ENCODE assay signal across 17 cellular contexts in the genomic region with DNA sequence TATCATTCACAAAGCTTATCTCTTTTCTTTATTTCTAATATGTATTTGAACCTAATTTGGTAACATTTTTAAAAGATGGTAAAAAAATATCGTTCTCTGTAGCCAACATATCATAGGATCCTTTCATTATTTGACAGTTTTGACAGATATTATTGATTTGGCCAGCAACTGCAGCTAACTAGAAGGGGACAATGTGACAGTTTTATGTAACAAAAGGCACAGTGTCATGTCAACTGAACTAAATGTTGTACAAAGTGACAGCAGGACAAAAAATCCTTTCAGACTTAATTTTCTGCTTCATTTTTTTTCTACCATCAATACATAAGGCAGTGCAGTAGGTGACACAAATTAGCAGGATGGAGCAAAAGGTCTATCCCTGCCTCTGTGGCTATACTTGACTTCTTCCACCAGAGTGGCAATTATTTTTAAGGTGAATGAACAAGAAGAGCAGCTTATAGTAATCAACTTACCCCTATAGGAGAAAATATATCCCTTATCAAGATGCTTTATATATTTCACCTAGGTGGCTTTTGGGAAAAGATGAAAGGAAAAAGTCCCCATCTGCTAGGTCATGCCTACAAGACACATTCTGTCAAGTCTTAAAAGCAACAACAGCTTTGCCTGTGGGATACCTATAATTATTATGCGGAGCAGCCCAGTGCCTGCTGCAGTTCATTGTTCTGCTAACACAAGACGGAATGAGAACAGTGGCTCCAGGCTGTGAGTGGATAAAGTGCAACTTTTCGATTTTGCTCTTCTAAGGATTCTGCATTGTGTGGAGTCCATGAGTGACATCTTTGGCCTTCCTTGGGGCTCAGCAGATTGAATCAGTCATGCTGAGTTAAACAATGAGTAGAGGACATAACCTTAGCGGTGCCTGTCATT.
DNase-seq lines count a peak whose midpoint lies in the region; ATAC-seq, FAIRE-seq and TF ChIP-seq lines count a peak whose summit lies in the region.
"Had no signal": no experiment of that assay in that cellular context is flagged by ENCODE, and none has a peak within 500 bp of the region (broad histone marks: within the 10 kb centered on the region; RNA-seq: fewer than 3 reads in every experiment).

No MANE protein-coding gene starts in this region.

- no peaks in the 10 kb centered on the region for H3F3A ChIP-seq in GM23338 (replicated peaks; ENCODE audit: low read depth)

- no peaks in the 10 kb centered on the region for H3K27me3 ChIP-seq in GM23338 (ENCODE audit: insufficient read depth)
- no peaks in the 10 kb centered on the region for H3K27me3 ChIP-seq in CD4-positive, alpha-beta memory T cell (ENCODE audit: insufficient read depth, low read length)

- intact Hi-C loops in CD4-positive, alpha-beta memory T cell (cut with micrococcal nuclease), result no loop called here

- no peak for TF ChIP-seq POLR2A in GM12891 (IDR thresholded peaks at IDR 0.05; ENCODE audit: low read depth, low read length)

- ATAC-seq in GM23338, result peak; percentile 99
- ATAC-seq: CD8-positive, alpha-beta T cell; SK-N-SH treated with all-trans-retinoic acid at 6 μM for 48 hours had no signal

- DNase-seq in GM23338 (ENCODE audit: low spot score), result peak; percentile 47
- DNase-seq in NCI-H146 treated with DMSO at 0.1 percent for 48 hours (lab: John Stamatoyannopoulos, UW; ENCODE audit: unreplicated experiment), result peak; percentile 35
- peak; percentile 55 for DNase-seq in ecto neural progenitor cell (ENCODE audit: low spot score)
- peak; percentile 8 for DNase-seq in medulla oblongata (ENCODE audit: extremely low spot score)
- DNase-seq in CD4-positive, alpha-beta memory T cell, result no peak
- DNase-seq in SK-N-DZ (ENCODE audit: low spot score), result no peak
- no peak for DNase-seq in AG08395 (ENCODE audit: low spot score)
- no peak for DNase-seq in GM12891 (ENCODE audit: insufficient read length, low spot score)
- DNase-seq: CD8-positive, alpha-beta T cell; DMS 273 treated with DMSO at 0.1 percent for 48 hours; EL; MV-4-11; NCI-H1694 treated with DMSO at 0.1 percent for 48 hours; NCI-H526 treated with DMSO at 0.1 percent for 48 hours had no signal

- 0 out of 4 replicates have a peak, but pooled peaks of 1 of the 2 experiments have one; percentile 9 for TF ChIP-seq CTCF in GM23338 (conservative IDR thresholded peaks at IDR 0.05; ENCODE audit: low read depth in 2 of 2)

- H3K27ac ChIP-seq in GM23338 (ENCODE audit: low read depth), result no peak overlapping the region
- H3K27ac ChIP-seq in CD4-positive, alpha-beta memory T cell (ENCODE audit: low read depth, low read length), result no peak overlapping the region

- FAIRE-seq in GM12891 (lab: Jason Lieb, UNC), result no peak

- H3K4me2 ChIP-seq in GM23338, result no peak overlapping the region

- H3K4me3 ChIP-seq in GM23338, result no peak overlapping the region
- no peak overlapping the region for H3K4me3 ChIP-seq in CD4-positive, alpha-beta memory T cell (ENCODE audit: low read length in 2 of 2)

- H3K27ac Mint-ChIP-seq in GM23338, result no peak overlapping the region
- no peak overlapping the region for H3K27ac Mint-ChIP-seq in CD4-positive, alpha-beta memory T cell
- H3K27ac Mint-ChIP-seq: B cell; CD8-positive, alpha-beta T cell; IgD-negative memory B cell had no signal

- POLR2A ChIA-PET in CD4-positive, alpha-beta memory T cell (lab: Charles Lee; ENCODE audit: partially characterized antibody), result no interaction called here

- H3K36me3 ChIP-seq in GM23338 (ENCODE audit: insufficient read depth), result no peaks in the 10 kb centered on the region
- H3K36me3 ChIP-seq in CD4-positive, alpha-beta memory T cell (ENCODE audit: insufficient read depth, low read length), result no peaks in the 10 kb centered on the region

- peak overlapping the region; percentile 10; the same call in 1 of the 3 replicates for H3K4me3 Mint-ChIP-seq in GM23338
- no peak overlapping the region for H3K4me3 Mint-ChIP-seq in CD4-positive, alpha-beta memory T cell
- H3K4me3 Mint-ChIP-seq: B cell; CD8-positive, alpha-beta T cell; IgD-negative memory B cell had no signal

- peaks cover 19% of the 10 kb centered on the region; the same call in 2 of the 3 replicates for H3K4me1 Mint-ChIP-seq in GM23338
- no peaks in the 10 kb centered on the region for H3K4me1 Mint-ChIP-seq in CD4-positive, alpha-beta memory T cell
- H3K4me1 Mint-ChIP-seq: B cell, IgD-negative memory B cell had no signal

- H3K9me2 ChIP-seq in GM23338 (ENCODE audit: insufficient read depth), result no peaks in the 10 kb centered on the region

- H3K9me3 Mint-ChIP-seq in GM23338, result peaks cover 6% of the 10 kb centered on the region; the same call in 1 of the 3 replicates
- H3K9me3 Mint-ChIP-seq in CD4-positive, alpha-beta memory T cell, result peaks cover 0 to 13% (median 3%) of the 10 kb centered on the region in 8 donors

- H4K20me1 ChIP-seq in GM23338 (replicated peaks; ENCODE audit: insufficient read depth), result no peaks in the 10 kb centered on the region

- H3K79me2 ChIP-seq in GM23338 (replicated peaks; ENCODE audit: insufficient read depth), result no peaks in the 10 kb centered on the region

- peaks cover 5% of the 10 kb centered on the region; the same call in 1 of the 3 replicates for H3K36me3 Mint-ChIP-seq in GM23338 (ENCODE audit: low read depth)
- H3K36me3 Mint-ChIP-seq in CD4-positive, alpha-beta memory T cell, result no peaks in the 10 kb centered on the region
- H3K36me3 Mint-ChIP-seq: CD8-positive, alpha-beta T cell; IgD-negative memory B cell had no signal

- no peaks in the 10 kb centered on the region for H3K9me3 ChIP-seq in CD4-positive, alpha-beta memory T cell (ENCODE audit: control insufficient read depth in 1 of 2, low read length in 2 of 2)

- CTCF ChIA-PET in CD4-positive, alpha-beta memory T cell (lab: Charles Lee; ENCODE audit: partially characterized antibody), result no interaction called here

- H3K27me3 Mint-ChIP-seq in GM23338 (ENCODE audit: insufficient read depth, low read depth, poor library complexity), result peaks cover 4% of the 10 kb centered on the region
- H3K27me3 Mint-ChIP-seq in CD4-positive, alpha-beta memory T cell, result no peaks in the 10 kb centered on the region
- H3K27me3 Mint-ChIP-seq: B cell, IgD-negative memory B cell had no signal

- peaks cover 5% of the 10 kb centered on the region for H3K4me1 ChIP-seq in GM23338 (ENCODE audit: insufficient read depth)
- H3K4me1 ChIP-seq in CD4-positive, alpha-beta memory T cell (ENCODE audit: insufficient read depth, low read length), result no peaks in the 10 kb centered on the region

- H2AFZ ChIP-seq in GM23338, result no peak overlapping the region

TF ChIP-seq in GM23338, 12 proteins besides CTCF, POLR2A, EP300 and RAD21 (continues in another document):
- no peak for TF ChIP-seq NANOG (IDR thresholded peaks at IDR 0.05; ENCODE audit: borderline replicate concordance)
- no peak for TF ChIP-seq JUNB (IDR thresholded peaks at IDR 0.05; ENCODE audit: unreplicated experiment)

TF ChIP-seq in GM12891, 5 proteins besides CTCF, POLR2A, EP300 and RAD21:
- TF ChIP-seq TAF1 (IDR thresholded peaks at IDR 0.05; ENCODE audit: low read depth, low read length) (no peak), POU2F2 (IDR thresholded peaks at IDR 0.05; ENCODE audit: low read depth, low read length) (no peak), SPI1 (IDR thresholded peaks at IDR 0.05; ENCODE audit: low read depth, low read length) (no peak), POLR2AphosphoS5 (IDR thresholded peaks at IDR 0.05; ENCODE audit: low read depth, low read length) (no peak), PAX5 (IDR thresholded peaks at IDR 0.05; ENCODE audit: insufficient read depth, low read length, severe bottlenecking) (no peak)
TF ChIP-seq in GM12891: peak in this region for 0.

Comparison
In these comparisons a context has a peak if more than half of its experiments do, and no peak if none do; other contexts are left out.
1. DNase-seq: peak in GM23338 (single experiment), NCI-H146 treated with DMSO at 0.1 percent for 48 hours (single experiment), ecto neural progenitor cell (single experiment) and medulla oblongata (single experiment); none in CD4-positive, alpha-beta memory T cell (0 of 5), SK-N-DZ (single experiment), AG08395 (single experiment) and GM12891 (single experiment).